Comparison of ENCODE assay signal across 19 cellular contexts in the genomic region with DNA sequence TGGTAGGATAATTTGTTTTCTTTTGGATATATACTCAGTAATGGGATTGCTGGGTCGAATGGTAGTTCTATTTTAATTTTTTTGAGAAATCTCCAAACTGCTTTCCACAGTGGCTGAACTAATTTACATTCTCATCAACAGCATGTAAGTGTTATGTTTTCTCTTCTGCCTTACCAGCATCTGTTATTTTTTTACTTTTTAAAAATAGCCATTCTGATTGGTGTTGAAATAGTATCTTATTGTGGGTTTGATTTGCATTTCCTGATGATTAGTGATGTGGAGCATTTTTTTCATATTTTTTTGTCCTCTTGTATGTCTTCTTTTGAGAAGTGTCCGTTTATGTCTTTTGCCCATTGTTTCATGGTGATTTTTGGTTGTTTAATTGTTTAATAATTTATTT. TPM values are rescaled to one million over a fixed set of nuclear protein-coding genes. Genes with fewer than 3 reads are reported as not detected.
DNase-seq lines count a peak whose midpoint lies in the region; ATAC-seq and TF ChIP-seq lines count a peak whose summit lies in the region.
"Had no signal": no experiment of that assay in that cellular context is flagged by ENCODE, and none has a peak within 500 bp of the region (broad histone marks: within the 10 kb centered on the region; RNA-seq: fewer than 3 reads in every experiment).

No MANE protein-coding gene starts in this region.

- no peak overlapping the region for H3K27ac ChIP-seq in CD8-positive, alpha-beta T cell (ENCODE audit: low read depth, low read length)
- peak overlapping the region in 46 of 59 donors; percentile 2 to 100 (median 54) for H3K27ac ChIP-seq in dorsolateral prefrontal cortex
- H3K27ac ChIP-seq: A549 had no signal

- no peak for TF ChIP-seq CTCF in CD8-positive, alpha-beta T cell (IDR thresholded peaks at IDR 0.05)
- no peak for TF ChIP-seq CTCF in dorsolateral prefrontal cortex (IDR thresholded peaks at IDR 0.05 in 54 of 56, conservative IDR thresholded peaks at IDR 0.05 in 2 of 56; ENCODE audit: low read depth in 1 of 56, partially characterized antibody in 56 of 56)

- no peak overlapping the region for H3K4me3 Mint-ChIP-seq in CD8-positive, alpha-beta T cell
- H3K4me3 Mint-ChIP-seq in T-helper 2 cell treated with Interferon-gamma antibody and Interleukin-4, amounts not matched to agents 5 μg/mL and 100 μg/mL, for 36 hours = no peak overlapping the region
- H3K4me3 Mint-ChIP-seq: CD4-positive, CD25-positive, alpha-beta regulatory T cell had no signal

- H3K4me1 ChIP-seq in CD8-positive, alpha-beta T cell (ENCODE audit: insufficient read depth, low read length) = no peaks in the 10 kb centered on the region

- no peaks in the 10 kb centered on the region for H3K27me3 Mint-ChIP-seq in CD8-positive, alpha-beta T cell (ENCODE audit: low read depth)
- no peaks in the 10 kb centered on the region for H3K27me3 Mint-ChIP-seq in T-helper 2 cell treated with Interferon-gamma antibody and Interleukin-4, amounts not matched to agents 5 μg/mL and 100 μg/mL, for 36 hours (ENCODE audit: low read depth)
- H3K27me3 Mint-ChIP-seq: CD4-positive, CD25-positive, alpha-beta regulatory T cell had no signal

- peaks cover 6% of the 10 kb centered on the region for H3K36me3 ChIP-seq in CD8-positive, alpha-beta T cell (ENCODE audit: insufficient read depth, low read length)
- H3K36me3 ChIP-seq: HAP-1 had no signal

- DNase-seq in CD8-positive, alpha-beta T cell = no peak
- DNase-seq in dorsolateral prefrontal cortex (no peak), mesenteric fat pad (ENCODE audit: low spot score) (no peak), MV-4-11 (lab: John Stamatoyannopoulos, UW) (no peak)
- no peak for DNase-seq in T-helper 2 cell treated with Interferon-gamma antibody and Interleukin-4, amounts not matched to agents 5 μg/mL and 100 μg/mL, for 36 hours (ENCODE audit: low spot score)
- DNase-seq: CD4-positive, CD25-positive, alpha-beta regulatory T cell; KG1; NCI-H1092 treated with DMSO at 0.1 percent for 48 hours; NCI-H1694; NCI-H2227 treated with DMSO at 0.1 percent for 48 hours; NCI-H524; Right ventricle myocardium superior; T-helper 1 cell had no signal

- H3K4me1 Mint-ChIP-seq in CD8-positive, alpha-beta T cell (ENCODE audit: low read depth) = peaks cover 33% of the 10 kb centered on the region
- H3K4me1 Mint-ChIP-seq in T-helper 2 cell treated with Interferon-gamma antibody and Interleukin-4, amounts not matched to agents 5 μg/mL and 100 μg/mL, for 36 hours (ENCODE audit: low read depth) = peaks cover 3% of the 10 kb centered on the region

- no peaks in the 10 kb centered on the region for H3K9me3 ChIP-seq in CD8-positive, alpha-beta T cell (ENCODE audit: low read length)
- H3K9me3 ChIP-seq: A549, HAP-1 had no signal

- peak overlapping the region; percentile 10 for H3K27ac Mint-ChIP-seq in CD8-positive, alpha-beta T cell
- no peak overlapping the region for H3K27ac Mint-ChIP-seq in T-helper 2 cell treated with Interferon-gamma antibody and Interleukin-4, amounts not matched to agents 5 μg/mL and 100 μg/mL, for 36 hours

- no peaks in the 10 kb centered on the region for H3K9me3 Mint-ChIP-seq in CD8-positive, alpha-beta T cell
- no peaks in the 10 kb centered on the region for H3K9me3 Mint-ChIP-seq in T-helper 2 cell treated with Interferon-gamma antibody and Interleukin-4, amounts not matched to agents 5 μg/mL and 100 μg/mL, for 36 hours
- H3K9me3 Mint-ChIP-seq: CD4-positive, CD25-positive, alpha-beta regulatory T cell had no signal

- H3K27me3 ChIP-seq in CD8-positive, alpha-beta T cell (ENCODE audit: insufficient read depth, low read length) = no peaks in the 10 kb centered on the region
- no peaks in the 10 kb centered on the region for H3K27me3 ChIP-seq in dorsolateral prefrontal cortex

- ATAC-seq in CD8-positive, alpha-beta T cell = no peak
- ATAC-seq in GM18867 (IDR thresholded peaks at IDR 0.05; ENCODE audit: unreplicated experiment) = peak; percentile 73
- peak; percentile 46 for ATAC-seq in HG02885 (IDR thresholded peaks at IDR 0.05; ENCODE audit: poor library complexity, unreplicated experiment)
- ATAC-seq in GM21717 (IDR thresholded peaks at IDR 0.05; ENCODE audit: unreplicated experiment) = no peak
- ATAC-seq: A549, SK-N-SH treated with all-trans-retinoic acid at 6 μM for 48 hours had no signal

- peaks cover 43% of the 10 kb centered on the region for H3K36me3 Mint-ChIP-seq in CD8-positive, alpha-beta T cell
- H3K36me3 Mint-ChIP-seq in T-helper 2 cell treated with Interferon-gamma antibody and Interleukin-4, amounts not matched to agents 5 μg/mL and 100 μg/mL, for 36 hours (ENCODE audit: low read depth) = peaks cover 24% of the 10 kb centered on the region

- intact Hi-C loops in CD8-positive, alpha-beta T cell (cut with DNase I, micrococcal nuclease) = no loop called here
- intact Hi-C loops in dorsolateral prefrontal cortex (cut with DNase I) = no loop called here

- CTCF ChIA-PET in CD8-positive, alpha-beta T cell (lab: Charles Lee) = no interaction called here

- POLR2A ChIA-PET in CD8-positive, alpha-beta T cell (lab: Charles Lee) = no interaction called here

- H3K4me3 ChIP-seq in CD8-positive, alpha-beta T cell (ENCODE audit: low read depth, low read length) = no peak overlapping the region
- no peak overlapping the region for H3K4me3 ChIP-seq in dorsolateral prefrontal cortex
- H3K4me3 ChIP-seq: A549, HAP-1 had no signal

RNA-seq across cellular contexts. Expression of a gene that starts 11.9 kb away (rescaled TPM):
- total RNA-seq in CD8-positive, alpha-beta T cell = 10 to 100 TPM; 14.2 to 15.4 TPM
- total RNA-seq in dorsolateral prefrontal cortex = 10 to 100 TPM; 33.6 to 54.2 (median 42.3) TPM
- total RNA-seq in mesenteric fat pad = 20.5 TPM

RNA-seq across cellular contexts. Expression of a gene that starts 17.8 kb away (rescaled TPM):
- total RNA-seq in CD8-positive, alpha-beta T cell = 10 to 100 TPM; 19.0 to 19.4 TPM
- 10 to 100 TPM; 32.1 to 64.6 (median 44.8) TPM for total RNA-seq in dorsolateral prefrontal cortex
- 15.5 TPM for total RNA-seq in mesenteric fat pad

Comparison
In these comparisons a context has a peak if more than half of its experiments do, and no peak if none do; other contexts are left out.
1. ATAC-seq: peak in GM18867 (single experiment) and HG02885 (single experiment); none in CD8-positive, alpha-beta T cell (single experiment) and GM21717 (single experiment).